In genomic region chr4:13876151-13876550, GRCh38 we compare ENCODE assay signal across 20 cellular contexts.
DNase-seq lines count a peak whose midpoint lies in the region; ATAC-seq, FAIRE-seq and TF ChIP-seq lines count a peak whose summit lies in the region.
"Had no signal": no experiment of that assay in that cellular context is flagged by ENCODE, and none has a peak within 500 bp of the region (broad histone marks: within the 10 kb centered on the region; RNA-seq: fewer than 3 reads in every experiment).

No MANE protein-coding gene starts in this region.

- ATAC-seq in HG03520 (IDR thresholded peaks at IDR 0.05; ENCODE audit: unreplicated experiment) (no peak), HG02973 (IDR thresholded peaks at IDR 0.05; ENCODE audit: unreplicated experiment) (no peak)
- ATAC-seq: A549, GM23338, HepG2 had no signal

- H3K27me3 Mint-ChIP-seq in nephron (ENCODE audit: low read depth): no peaks in the 10 kb centered on the region
- H3K27me3 Mint-ChIP-seq: CD4-positive, alpha-beta T cell had no signal

- H3K36me3 Mint-ChIP-seq in nephron (ENCODE audit: low read depth): no peaks in the 10 kb centered on the region

- FAIRE-seq in RCC 7860 (lab: Jason Lieb, UNC): peak; percentile 65
- FAIRE-seq: A549, D721Med, G401.6, GM12891, GM18507, H54, HepG2 had no signal

- no peak for TF ChIP-seq CTCF in nephron (IDR thresholded peaks at IDR 0.05; ENCODE audit: unreplicated experiment in 3 of 3)

- H3K4me3 Mint-ChIP-seq in nephron: no peak overlapping the region
- H3K4me3 Mint-ChIP-seq: CD4-positive, alpha-beta T cell; GM23338 had no signal

- no peaks in the 10 kb centered on the region for H3K9me3 Mint-ChIP-seq in nephron
- H3K9me3 Mint-ChIP-seq: GM23338 had no signal

- DNase-seq in RCC 7860 (ENCODE audit: low spot score) (no peak), glomerular visceral epithelial cell (ENCODE audit: extremely low spot score) (peak; percentile 42), kidney glomerular epithelial cell (lab: John Stamatoyannopoulos, UW) (peak; percentile 54), NCI-H2029 (lab: John Stamatoyannopoulos, UW) (no peak)
- no peak for DNase-seq in activated effector memory CD4-positive, alpha-beta T cell treated with anti-CD3 and anti-CD28 coated beads, Interleukin-2, amount 50 U/mL, for 16 hours
- DNase-seq: AML-193; Caco-2; CD4-positive, alpha-beta T cell; HCEC 1CT had no signal

- peak overlapping the region; percentile 26 to 89 (median 81) for H3K27ac Mint-ChIP-seq in nephron
- H3K27ac Mint-ChIP-seq: CD4-positive, alpha-beta T cell; GM23338 had no signal

- H3K4me1 Mint-ChIP-seq in nephron: no peaks in the 10 kb centered on the region
- H3K4me1 Mint-ChIP-seq: GM23338 had no signal

Comparison
In these comparisons a context has a peak if more than half of its experiments do, and no peak if none do; other contexts are left out.
1. DNase-seq: peak in glomerular visceral epithelial cell (single experiment) and kidney glomerular epithelial cell (single experiment); none in RCC 7860 (single experiment), NCI-H2029 (single experiment) and activated effector memory CD4-positive, alpha-beta T cell treated with anti-CD3 and anti-CD28 coated beads, Interleukin-2, amount 50 U/mL, for 16 hours (single experiment).